ENCODE assay signal across 2 cellular contexts in the genomic region with DNA sequence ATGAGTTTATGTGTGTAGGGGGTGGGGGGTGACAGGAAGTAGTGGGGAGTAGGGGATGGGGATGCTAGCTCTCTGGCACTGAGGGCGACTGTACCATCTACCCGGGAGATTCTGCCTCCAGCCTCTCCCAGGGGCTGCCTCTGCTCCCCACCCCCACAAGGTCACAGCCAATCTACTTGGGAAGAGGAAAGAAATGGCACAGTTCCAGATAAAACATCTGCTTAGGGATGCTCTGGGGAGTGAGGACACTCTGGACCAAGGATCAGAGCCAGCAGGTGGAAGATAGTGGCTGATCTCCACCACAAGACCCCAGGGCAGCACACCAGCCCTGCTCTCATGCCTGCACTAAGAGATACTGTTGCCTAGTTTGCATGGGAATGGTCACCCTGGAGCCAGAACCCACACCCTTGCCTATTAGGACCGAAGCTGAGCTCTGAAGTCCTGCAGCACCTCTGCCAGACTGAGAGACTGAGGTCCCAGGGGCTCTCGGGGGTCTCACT.
TF ChIP-seq lines count a peak whose summit lies in the region.

No MANE protein-coding gene starts in this region.

TF ChIP-seq in SK-N-SH, 30 proteins besides CTCF, POLR2A, EP300 and RAD21 (continued from another document):
- no peak for TF ChIP-seq REST (IDR thresholded peaks at IDR 0.05; ENCODE audit: low read depth, low read length)

TF ChIP-seq in SK-N-SH treated with all-trans-retinoic acid at 6 μM for 48 hours, 23 proteins besides CTCF, POLR2A, EP300 and RAD21 (continued from another document):
- TF ChIP-seq, protein P1, sequence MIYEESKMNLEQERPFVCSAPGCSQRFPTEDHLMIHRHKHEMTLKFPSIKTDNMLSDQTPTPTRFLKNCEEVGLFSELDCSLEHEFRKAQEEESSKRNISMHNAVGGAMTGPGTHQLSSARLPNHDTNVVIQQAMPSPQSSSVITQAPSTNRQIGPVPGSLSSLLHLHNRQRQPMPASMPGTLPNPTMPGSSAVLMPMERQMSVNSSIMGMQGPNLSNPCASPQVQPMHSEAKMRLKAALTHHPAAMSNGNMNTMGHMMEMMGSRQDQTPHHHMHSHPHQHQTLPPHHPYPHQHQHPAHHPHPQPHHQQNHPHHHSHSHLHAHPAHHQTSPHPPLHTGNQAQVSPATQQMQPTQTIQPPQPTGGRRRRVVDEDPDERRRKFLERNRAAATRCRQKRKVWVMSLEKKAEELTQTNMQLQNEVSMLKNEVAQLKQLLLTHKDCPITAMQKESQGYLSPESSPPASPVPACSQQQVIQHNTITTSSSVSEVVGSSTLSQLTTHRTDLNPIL (CRISPR knock-in tag; IDR thresholded peaks at IDR 0.05; ENCODE audit: low read depth): no peak
- TF ChIP-seq ZFP30 (CRISPR knock-in tag; IDR thresholded peaks at IDR 0.05): no peak
- no peak for TF ChIP-seq PATZ1 (CRISPR knock-in tag; IDR thresholded peaks at IDR 0.05; ENCODE audit: borderline replicate concordance)
- no peak for TF ChIP-seq ZNF70 (CRISPR knock-in tag; IDR thresholded peaks at IDR 0.05)
- no peak for TF ChIP-seq ZFP3 (CRISPR knock-in tag; IDR thresholded peaks at IDR 0.05)
- no peak for TF ChIP-seq ZNF8 (CRISPR knock-in tag; IDR thresholded peaks at IDR 0.05)
- no peak for TF ChIP-seq ARNTL (CRISPR knock-in tag; IDR thresholded peaks at IDR 0.05; ENCODE audit: borderline replicate concordance, low read depth)
- no peak for TF ChIP-seq BACH2 (CRISPR knock-in tag; IDR thresholded peaks at IDR 0.05; ENCODE audit: borderline replicate concordance)
- TF ChIP-seq RARB (CRISPR knock-in tag; IDR thresholded peaks at IDR 0.05): no peak
- no peak for TF ChIP-seq POU6F1 (CRISPR knock-in tag; IDR thresholded peaks at IDR 0.05; ENCODE audit: borderline replicate concordance, low read depth)
- no peak for TF ChIP-seq ESRRG (CRISPR knock-in tag; IDR thresholded peaks at IDR 0.05)
- TF ChIP-seq, protein P2, sequence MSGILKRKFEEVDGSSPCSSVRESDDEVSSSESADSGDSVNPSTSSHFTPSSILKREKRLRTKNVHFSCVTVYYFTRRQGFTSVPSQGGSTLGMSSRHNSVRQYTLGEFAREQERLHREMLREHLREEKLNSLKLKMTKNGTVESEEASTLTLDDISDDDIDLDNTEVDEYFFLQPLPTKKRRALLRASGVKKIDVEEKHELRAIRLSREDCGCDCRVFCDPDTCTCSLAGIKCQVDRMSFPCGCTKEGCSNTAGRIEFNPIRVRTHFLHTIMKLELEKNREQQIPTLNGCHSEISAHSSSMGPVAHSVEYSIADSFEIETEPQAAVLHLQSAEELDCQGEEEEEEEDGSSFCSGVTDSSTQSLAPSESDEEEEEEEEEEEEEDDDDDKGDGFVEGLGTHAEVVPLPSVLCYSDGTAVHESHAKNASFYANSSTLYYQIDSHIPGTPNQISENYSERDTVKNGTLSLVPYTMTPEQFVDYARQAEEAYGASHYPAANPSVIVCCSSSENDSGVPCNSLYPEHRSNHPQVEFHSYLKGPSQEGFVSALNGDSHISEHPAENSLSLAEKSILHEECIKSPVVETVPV (CRISPR knock-in tag; IDR thresholded peaks at IDR 0.05): no peak
TF ChIP-seq in SK-N-SH treated with all-trans-retinoic acid at 6 μM for 48 hours: peak in this region for 0.
